ENCODE assay signal across 7 cellular contexts in genomic region chr2:8446751-8447150, GRCh38.
DNase-seq lines count a peak whose midpoint lies in the region; ATAC-seq, FAIRE-seq and TF ChIP-seq lines count a peak whose summit lies in the region.
"Not testable (repeated sequence)": the region's sequence is repeated elsewhere in the genome, so short reads cannot be mapped to it uniquely, and the experiment has no call there.

No MANE protein-coding gene starts in this region.

- H3K9me2 ChIP-seq in GM23248 (ENCODE audit: insufficient read depth): not testable (repeated sequence)

- TF ChIP-seq EP300 in A549 (IDR thresholded peaks at IDR 0.05); GM12878 (IDR thresholded peaks at IDR 0.05; ENCODE audit: borderline replicate concordance in 1 of 2, control insufficient read depth in 1 of 2, low read depth in 2 of 2, low read length in 2 of 2); sigmoid colon (IDR thresholded peaks at IDR 0.05): not testable (repeated sequence)

- H3K9ac ChIP-seq in GM23248; IMR-90 (ENCODE audit: low read depth, low read length); GM12878 (ENCODE audit: control insufficient read depth, insufficient read depth, low read length): not testable (repeated sequence)

- H2BK15ac ChIP-seq in IMR-90 (ENCODE audit: low read depth, low read length): peak overlapping the region; percentile 53; the same call in 1 of the 3 replicates

- H3F3A ChIP-seq in GM23248 (ENCODE audit: insufficient read depth): not testable (repeated sequence)

- not testable (repeated sequence) for H2BK20ac ChIP-seq in IMR-90 (ENCODE audit: low read depth, low read length)

- POLR2A ChIA-PET in A549 (lab: Yijun Ruan, JAX); IMR-90 (lab: Charles Lee; ENCODE audit: unreplicated experiment): not testable (repeated sequence)
- POLR2A ChIA-PET in GM12878 (lab: Charles Lee): interaction anchor here (2.7 kb wide), 1 partner anchor 24 kb away, joined by 9 read pairs; no protein-coding TSS in a partner anchor

- SMC1A ChIA-PET in GM12878 (lab: Charles Lee; ENCODE audit: uncharacterized antibody, unreplicated experiment): interaction anchor here (0.6 to 1.2 kb wide), 4 partner anchors 11 to 327 kb away, joined by 3 to 4 read pairs (median 4); no protein-coding TSS in a partner anchor

- TF ChIP-seq POLR2A in A549 (IDR thresholded peaks at IDR 0.05; ENCODE audit: low read length); IMR-90 (IDR thresholded peaks at IDR 0.05; ENCODE audit: low read depth, low read length); GM12878 (IDR thresholded peaks at IDR 0.05; ENCODE audit: low read depth, low read length); sigmoid colon (IDR thresholded peaks at IDR 0.05): not testable (repeated sequence)

- H3K79me1 ChIP-seq in IMR-90 (ENCODE audit: low read depth in 1 of 2, low read length in 2 of 2): not testable (repeated sequence)

- not testable (repeated sequence) for BruUV-seq in IMR-90 (replicated peaks; lab: Mats Ljungman, UMichigan); GM12878 (replicated peaks; lab: Mats Ljungman, UMichigan)

- not testable (repeated sequence) for H2AK9ac ChIP-seq in IMR-90 (replicated peaks; ENCODE audit: low read depth, low read length, poor library complexity)

- RAD21 ChIA-PET in GM12878 (lab: Charles Lee; ENCODE audit: unreplicated experiment): interaction anchor here (1.4 to 1.9 kb wide), 2 partner anchors 72 to 234 kb away, joined by 3 to 7 read pairs; partner anchors contain the start of gene ID2

- not testable (repeated sequence) for H2BK120ac ChIP-seq in IMR-90 (ENCODE audit: low read depth, low read length)

- H3K79me2 ChIP-seq in GM23248 (ENCODE audit: insufficient read depth); GM12878 (ENCODE audit: control insufficient read depth, insufficient read depth, low read length): not testable (repeated sequence)

- not testable (repeated sequence) for H4K8ac ChIP-seq in IMR-90 (ENCODE audit: low read depth in 2 of 2, low read length in 2 of 2)

- not testable (repeated sequence) for H4K5ac ChIP-seq in IMR-90 (ENCODE audit: low read depth, low read length)

- not testable (repeated sequence) for ATAC-seq in A549; IMR-90 (ENCODE audit: low read depth); GM12878

- not testable (repeated sequence) for H2AFZ ChIP-seq in GM23248; IMR-90 (replicated peaks; ENCODE audit: low read length, poor library complexity); GM12878 (ENCODE audit: control insufficient read depth, low read depth, low read length)

- not testable (repeated sequence) for H3K23ac ChIP-seq in IMR-90 (ENCODE audit: low read depth, low read length)

- not testable (repeated sequence) for DNase-seq in A549 (ENCODE audit: low read depth in 1 of 2, low spot score in 1 of 2); GM12878 (ENCODE audit: low read depth, low spot score)
- DNase-seq in GM23248 (peak; percentile 39), IMR-90 (peak; percentile 32), SK-MEL-5 (ENCODE audit: low read depth, low spot score) (peak; percentile 21), right atrium auricular region (ENCODE audit: low spot score) (peak; percentile 57), sigmoid colon (peak; percentile 11)

- not testable (repeated sequence) for H4K91ac ChIP-seq in IMR-90 (ENCODE audit: insufficient read depth, low read depth, low read length)

- H3K56ac ChIP-seq in IMR-90 (ENCODE audit: extremely low read depth, insufficient read depth, low read length): peak overlapping the region; percentile 26; the same call in 1 of the 2 replicates

- not testable (repeated sequence) for H2BK5ac ChIP-seq in IMR-90 (ENCODE audit: low read depth, low read length, poor library complexity, severe bottlenecking)

- not testable (repeated sequence) for H3K4ac ChIP-seq in IMR-90 (ENCODE audit: low read depth, low read length)

- peak overlapping the region; percentile 31; the same call in 2 of the 3 replicates for H3K4me2 ChIP-seq in A549
- H3K4me2 ChIP-seq in GM23248 (ENCODE audit: unreplicated experiment); IMR-90 (ENCODE audit: low read depth, low read length); GM12878 (ENCODE audit: control insufficient read depth, insufficient read depth): not testable (repeated sequence)

- not testable (repeated sequence) for H3K9me3 ChIP-seq in A549; GM23248 (ENCODE audit: low read depth); IMR-90 (ENCODE audit: control insufficient read depth, insufficient read depth, low read length); GM12878 (replicated peaks; ENCODE audit: control insufficient read depth, insufficient read depth, low read length); right atrium auricular region; sigmoid colon

- peak overlapping the region; percentile 5 to 29; a peak in 3 of 6 replicates for H3K27ac ChIP-seq in A549
- H3K27ac ChIP-seq in GM23248; IMR-90 (ENCODE audit: insufficient read depth, low read length); GM12878 (ENCODE audit: control insufficient read depth, insufficient read depth); right atrium auricular region; sigmoid colon: not testable (repeated sequence)

- H4K20me1 ChIP-seq in GM23248 (ENCODE audit: insufficient read depth); IMR-90 (ENCODE audit: insufficient read depth, low read length); GM12878 (ENCODE audit: control insufficient read depth, insufficient read depth): not testable (repeated sequence)

- intact Hi-C loops in IMR-90 (cut with micrococcal nuclease); GM12878 (cut with micrococcal nuclease; ENCODE audit: unreplicated experiment); sigmoid colon (cut with DNase I): not testable (repeated sequence)

- not testable (repeated sequence) for TF ChIP-seq RAD21 in A549 (conservative IDR thresholded peaks at IDR 0.05 in 1 of 2, IDR thresholded peaks at IDR 0.05 in 1 of 2); IMR-90 (IDR thresholded peaks at IDR 0.05; ENCODE audit: low read length); GM12878 (IDR thresholded peaks at IDR 0.05; ENCODE audit: insufficient read depth, low read depth, low read length)

- H3K4me3 ChIP-seq in A549; GM23248; IMR-90 (ENCODE audit: insufficient read depth, low read depth, low read length); GM12878; right atrium auricular region; sigmoid colon: not testable (repeated sequence)

- not testable (repeated sequence) for H3K27me3 ChIP-seq in GM23248 (replicated peaks; ENCODE audit: insufficient read depth); IMR-90 (ENCODE audit: control insufficient read depth, insufficient read depth, low read length); GM12878 (replicated peaks in 1 of 2; ENCODE audit: control insufficient read depth in 2 of 2, insufficient read depth in 2 of 2, low read length in 1 of 2); right atrium auricular region; sigmoid colon

- H3K4me1 ChIP-seq in A549 (peaks cover 23% of the 10 kb centered on the region), GM23248 (ENCODE audit: insufficient read depth) (peaks cover 19% of the 10 kb centered on the region), GM12878 (ENCODE audit: control insufficient read depth, insufficient read depth, low read length) (peaks cover 14% of the 10 kb centered on the region)
- H3K4me1 ChIP-seq in IMR-90 (ENCODE audit: control insufficient read depth, insufficient read depth, low read length); right atrium auricular region; sigmoid colon: not testable (repeated sequence)

- H3K36me3 ChIP-seq in GM23248 (ENCODE audit: low read depth); IMR-90 (ENCODE audit: control insufficient read depth, insufficient read depth, low read length); GM12878 (ENCODE audit: control insufficient read depth in 2 of 2, insufficient read depth in 2 of 2, low read length in 1 of 2); right atrium auricular region; sigmoid colon: not testable (repeated sequence)

- not testable (repeated sequence) for H3K14ac ChIP-seq in IMR-90 (replicated peaks; ENCODE audit: low read depth, low read length)

- H2AK5ac ChIP-seq in IMR-90 (ENCODE audit: low read depth, low read length): peak overlapping the region; percentile 34; the same call in 1 of the 2 replicates

- dilution Hi-C loops in IMR-90 (cut with HindIII; ENCODE audit: low sequenced_read_pairs, unreplicated experiment): not testable (repeated sequence)

- not testable (repeated sequence) for H3K9me1 ChIP-seq in IMR-90 (ENCODE audit: insufficient read depth, low read length)

- not testable (repeated sequence) for FAIRE-seq in A549 (lab: Jason Lieb, UNC); GM12878 (lab: Jason Lieb, UNC)

- WGBS in A549 (ENCODE audit: missing lambda C conversion rate): 93% methylated on average over 3 of the region's 3 CpGs
- WGBS in GM23248 (ENCODE audit: low coverage in 1 of 2, low lambda C conversion rate in 2 of 2, missing lambda C conversion rate in 2 of 2), 2 experiments: 73 to 87% methylated on average over 3 of the region's 3 CpGs
- WGBS in IMR-90 (ENCODE audit: extremely low coverage in 2 of 2, insufficient read length in 1 of 2), 2 experiments: 100% methylated on average over 1 of the region's 3 CpGs; no CpG with 5 or more reads in 1 of the 2 experiments
- WGBS in GM12878 (ENCODE audit: insufficient coverage, insufficient replicate concordance, low lambda C conversion rate, missing lambda C conversion rate): 36% methylated on average over 3 of the region's 3 CpGs
- WGBS in sigmoid colon, 2 donors: 93 to 97% methylated on average over 3 of the region's 3 CpGs

- CTCF ChIA-PET in A549 (lab: Yijun Ruan, JAX); GM12878 (lab: Yijun Ruan, JAX): not testable (repeated sequence)
- CTCF ChIA-PET in IMR-90 (lab: Yijun Ruan, JAX): interaction anchor here (0.9 kb wide), 1 partner anchor 98 kb away, joined by 4 read pairs; no protein-coding TSS in a partner anchor

- not testable (repeated sequence) for TF ChIP-seq CTCF in A549 (IDR thresholded peaks at IDR 0.05); IMR-90 (conservative IDR thresholded peaks at IDR 0.05; ENCODE audit: low read depth, low read length); GM12878 (IDR thresholded peaks at IDR 0.05 in 2 of 3, conservative IDR thresholded peaks at IDR 0.05 in 1 of 3; ENCODE audit: control insufficient read depth in 2 of 3, extremely low read depth in 1 of 3, insufficient read depth in 1 of 3, low read depth in 3 of 3, low read length in 3 of 3); right atrium auricular region (IDR thresholded peaks at IDR 0.05); sigmoid colon (IDR thresholded peaks at IDR 0.05)

- in situ Hi-C loops in GM23248 (cut with MboI); IMR-90 (cut with MboI; ENCODE audit: low sequenced_read_pairs); SK-MEL-5 (cut with HindIII; ENCODE audit: low pct_unique_long_range_greater_than_20kb, low sequenced_read_pairs); GM12878 (cut with MboI): not testable (repeated sequence)

- H3K18ac ChIP-seq in IMR-90 (ENCODE audit: low read depth, low read length): not testable (repeated sequence)
